ENCODE assay signal across 8 cellular contexts in the genomic region with DNA sequence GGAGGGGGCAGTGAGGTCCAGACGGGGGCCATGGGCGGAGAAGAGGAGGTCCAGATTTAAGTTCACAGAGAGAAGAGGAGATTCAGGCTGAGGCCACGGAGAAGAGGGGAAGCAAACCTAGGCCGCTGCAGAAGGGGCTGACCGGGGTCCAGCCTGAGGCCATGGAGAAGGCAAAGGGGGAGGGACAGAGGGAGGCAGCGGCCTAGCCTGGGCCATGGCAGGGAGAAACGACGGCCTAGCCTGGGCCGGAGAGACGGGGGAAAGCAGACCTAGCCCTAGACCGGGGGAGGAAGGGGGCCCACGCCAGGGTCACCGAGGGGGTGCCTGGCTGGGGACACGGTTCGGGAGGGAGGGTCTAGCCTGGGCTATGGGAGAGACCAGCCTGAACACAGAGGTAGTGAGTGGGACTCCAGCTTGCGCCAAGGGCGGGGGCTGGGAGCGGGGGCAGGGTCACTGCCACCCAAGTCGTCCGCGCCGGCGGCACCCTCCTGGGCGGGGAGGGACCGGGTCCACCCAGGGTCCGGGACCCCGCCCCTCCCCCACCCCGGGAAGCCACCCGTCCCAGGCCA. TPM values are rescaled to one million over a fixed set of nuclear protein-coding genes. Genes with fewer than 3 reads are reported as not detected.
A peak's percentile ranks its signal among the peaks of the same experiment; 100 is the strongest.
DNase-seq lines count a peak whose midpoint lies in the region; ATAC-seq, FAIRE-seq and TF ChIP-seq lines count a peak whose summit lies in the region.

No MANE protein-coding gene starts in this region.

- H2BK120ac ChIP-seq in IMR-90 (ENCODE audit: low read depth, low read length), result peak overlapping the region; percentile 54

- peak overlapping the region; percentile 96 for H3K4ac ChIP-seq in IMR-90 (ENCODE audit: low read depth, low read length)

- H3K4me2 ChIP-seq in IMR-90 (ENCODE audit: low read depth, low read length), result peak overlapping the region; percentile 93
- peak overlapping the region; percentile 94 for H3K4me2 ChIP-seq in smooth muscle cell

- ATAC-seq in GM21528 (IDR thresholded peaks at IDR 0.05; ENCODE audit: low FRiP score, unreplicated experiment) (peak; percentile 12), IMR-90 (ENCODE audit: low read depth) (peak; percentile 24)

- WGBS in IMR-90 (ENCODE audit: extremely low coverage in 2 of 2, insufficient read length in 1 of 2), 2 experiments, result 0% methylated on average over 2 of the region's 29 CpGs; no CpG with 5 or more reads in 1 of the 2 experiments
- 0% methylated on average over 10 of the region's 29 CpGs for whole genome bisulfite sequencing in smooth muscle cell (ENCODE audit: low lambda C conversion rate)

- H4K8ac ChIP-seq in IMR-90 (ENCODE audit: low read depth in 2 of 2, low read length in 2 of 2), result peak overlapping the region; percentile 74 to 86

- H3K14ac ChIP-seq in IMR-90 (replicated peaks; ENCODE audit: low read depth, low read length), result peak overlapping the region; percentile 95

- H3F3A ChIP-seq in smooth muscle cell (ENCODE audit: low read depth), result peaks cover 4% of the 10 kb centered on the region

- H3K36me3 ChIP-seq in IMR-90 (ENCODE audit: control insufficient read depth, insufficient read depth, low read length) (peaks cover 15% of the 10 kb centered on the region), smooth muscle cell (ENCODE audit: low read depth) (no peaks in the 10 kb centered on the region)

- no peak for TF ChIP-seq CTCF in IMR-90 (conservative IDR thresholded peaks at IDR 0.05; ENCODE audit: low read depth, low read length)
- TF ChIP-seq CTCF in smooth muscle cell (IDR thresholded peaks at IDR 0.05; ENCODE audit: borderline replicate concordance, insufficient read depth, poor library complexity, severe bottlenecking), result no peak

- H3K27ac ChIP-seq in IMR-90 (ENCODE audit: insufficient read depth, low read length), result peak overlapping the region; percentile 99
- peak overlapping the region; percentile 86 for H3K27ac ChIP-seq in angular gyrus (ENCODE audit: low read depth, low read length)
- H3K27ac ChIP-seq in smooth muscle cell (ENCODE audit: low read depth), result peak overlapping the region; percentile 88

- H2AK9ac ChIP-seq in IMR-90 (replicated peaks; ENCODE audit: low read depth, low read length, poor library complexity), result peak overlapping the region; percentile 96

- peak overlapping the region; percentile 85 for H2AK5ac ChIP-seq in IMR-90 (ENCODE audit: low read depth, low read length)

- no peak overlapping the region for H2BK20ac ChIP-seq in IMR-90 (ENCODE audit: low read depth, low read length)

- H4K5ac ChIP-seq in IMR-90 (ENCODE audit: low read depth, low read length), result peak overlapping the region; percentile 98

- H3K79me1 ChIP-seq in IMR-90 (ENCODE audit: low read depth in 1 of 2, low read length in 2 of 2), result peaks cover 7 to 63% of the 10 kb centered on the region in 2 experiments

- in situ Hi-C loops in IMR-90 (cut with MboI; ENCODE audit: low sequenced_read_pairs), result loop anchor here (10.0 kb wide), 1 partner anchor 160 kb away; a partner anchor contains a TSS

- TF ChIP-seq RAD21 in IMR-90 (IDR thresholded peaks at IDR 0.05; ENCODE audit: low read length), result no peak; the same call in 1 of the 2 replicates

- intact Hi-C loops in IMR-90 (cut with micrococcal nuclease), result loop anchor here (1.0 to 2.0 kb wide), 4 partner anchors 87 to 160 kb away; a partner anchor contains a TSS

- H3K9ac ChIP-seq in IMR-90 (ENCODE audit: low read depth, low read length) (peak overlapping the region; percentile 97), smooth muscle cell (ENCODE audit: low read depth) (peak overlapping the region; percentile 96)

- peak overlapping the region; percentile 92 for H4K91ac ChIP-seq in IMR-90 (ENCODE audit: insufficient read depth, low read depth, low read length)

- no peak overlapping the region for H2BK15ac ChIP-seq in IMR-90 (ENCODE audit: low read depth, low read length)

- peaks cover 36% of the 10 kb centered on the region for H3K9me1 ChIP-seq in IMR-90 (ENCODE audit: insufficient read depth, low read length)

- no peak for TF ChIP-seq POLR2A in IMR-90 (IDR thresholded peaks at IDR 0.05; ENCODE audit: low read depth, low read length)

- CTCF ChIA-PET in IMR-90 (lab: Yijun Ruan, JAX), result interaction anchor here (1.6 kb wide), 1 partner anchor 169 kb away, joined by 4 read pairs; no protein-coding TSS in a partner anchor

- H2AFZ ChIP-seq in IMR-90 (replicated peaks; ENCODE audit: low read length, poor library complexity), result peak overlapping the region; percentile 75
- H2AFZ ChIP-seq in smooth muscle cell (ENCODE audit: low read depth), result no peak overlapping the region

- H3K9me3 ChIP-seq in IMR-90 (ENCODE audit: control insufficient read depth, insufficient read depth, low read length) (no peaks in the 10 kb centered on the region), iPS-18c (ENCODE audit: control insufficient read depth, insufficient read depth, low read length) (no peaks in the 10 kb centered on the region), smooth muscle cell (replicated peaks; ENCODE audit: low read depth) (no peaks in the 10 kb centered on the region)

- peak overlapping the region; percentile 93 for H3K23ac ChIP-seq in IMR-90 (ENCODE audit: low read depth, low read length)

- peak overlapping the region; percentile 90 for H2BK5ac ChIP-seq in IMR-90 (ENCODE audit: low read depth, low read length, poor library complexity, severe bottlenecking)

- peaks cover 52% of the 10 kb centered on the region for H4K20me1 ChIP-seq in IMR-90 (ENCODE audit: insufficient read depth, low read length)
- peaks cover 51% of the 10 kb centered on the region for H4K20me1 ChIP-seq in smooth muscle cell (ENCODE audit: low read depth)

- dilution Hi-C loops in IMR-90 (cut with HindIII; ENCODE audit: low sequenced_read_pairs, unreplicated experiment), result no loop called here

- no peaks in the 10 kb centered on the region for H3K27me3 ChIP-seq in IMR-90 (ENCODE audit: control insufficient read depth, insufficient read depth, low read length)
- no peaks in the 10 kb centered on the region for H3K27me3 ChIP-seq in smooth muscle cell (ENCODE audit: low read depth)

- no peak for FAIRE-seq in RCC 7860 (lab: Jason Lieb, UNC)

- H3K56ac ChIP-seq in IMR-90 (ENCODE audit: extremely low read depth, insufficient read depth, low read length), result peak overlapping the region; percentile 86

- DNase-seq in DMS53 treated with DMSO at 0.1 percent for 48 hours (lab: John Stamatoyannopoulos, UW; ENCODE audit: unreplicated experiment) (peak; percentile 16), IMR-90 (no peak), smooth muscle cell (lab: John Stamatoyannopoulos, UW; ENCODE audit: unreplicated experiment) (no peak), RCC 7860 (ENCODE audit: low spot score) (no peak)
- no peak for DNase-seq in effector CD4-positive, alpha-beta T cell

- H3K4me1 ChIP-seq in IMR-90 (ENCODE audit: control insufficient read depth, insufficient read depth, low read length) (peaks cover 31% of the 10 kb centered on the region), smooth muscle cell (ENCODE audit: low read depth) (peaks cover 10% of the 10 kb centered on the region)

- H3K18ac ChIP-seq in IMR-90 (ENCODE audit: low read depth, low read length), result peak overlapping the region; percentile 95; the same call in 1 of the 2 replicates

- BruUV-seq in IMR-90 (replicated peaks; lab: Mats Ljungman, UMichigan), result TSS peak; percentile 37

- peak overlapping the region; percentile 99 for H3K4me3 ChIP-seq in IMR-90 (ENCODE audit: insufficient read depth, low read depth, low read length)
- peak overlapping the region; percentile 95 for H3K4me3 ChIP-seq in iPS-18c (ENCODE audit: insufficient read depth, low read depth, low read length)
- peak overlapping the region; percentile 99 for H3K4me3 ChIP-seq in smooth muscle cell

- POLR2A ChIA-PET in IMR-90 (lab: Charles Lee; ENCODE audit: unreplicated experiment), result interaction anchor here (0.6 kb wide), 1 partner anchor 212 kb away, joined by 4 read pairs; no protein-coding TSS in a partner anchor

- peaks cover 54% of the 10 kb centered on the region for H3K79me2 ChIP-seq in smooth muscle cell (ENCODE audit: low read depth)

TF ChIP-seq in IMR-90, 13 proteins besides CTCF, POLR2A, EP300 and RAD21:
- no peak for TF ChIP-seq SMC3 (IDR thresholded peaks at IDR 0.05; ENCODE audit: low read depth, low read length)
- TF ChIP-seq MXI1 (IDR thresholded peaks at IDR 0.05; ENCODE audit: borderline replicate concordance, low read depth, low read length), result no peak
- no peak for TF ChIP-seq FOS (IDR thresholded peaks at IDR 0.05; ENCODE audit: low read depth, low read length)
- TF ChIP-seq, protein P1, sequence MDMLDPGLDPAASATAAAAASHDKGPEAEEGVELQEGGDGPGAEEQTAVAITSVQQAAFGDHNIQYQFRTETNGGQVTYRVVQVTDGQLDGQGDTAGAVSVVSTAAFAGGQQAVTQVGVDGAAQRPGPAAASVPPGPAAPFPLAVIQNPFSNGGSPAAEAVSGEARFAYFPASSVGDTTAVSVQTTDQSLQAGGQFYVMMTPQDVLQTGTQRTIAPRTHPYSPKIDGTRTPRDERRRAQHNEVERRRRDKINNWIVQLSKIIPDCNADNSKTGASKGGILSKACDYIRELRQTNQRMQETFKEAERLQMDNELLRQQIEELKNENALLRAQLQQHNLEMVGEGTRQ (IDR thresholded peaks at IDR 0.05; ENCODE audit: low read depth, low read length), result no peak
- no peak for TF ChIP-seq CHD1 (IDR thresholded peaks at IDR 0.05; ENCODE audit: low read depth, low read length)
- TF ChIP-seq CEBPB (IDR thresholded peaks at IDR 0.05; ENCODE audit: low read depth, low read length), result no peak

RNA-seq across cellular contexts. Expression of a gene that starts 0.5 kb away (rescaled TPM):
- total RNA-seq in IMR-90 (2012; rRNA removed) (180 and 216 TPM in 2 replicates), smooth muscle cell (205 and 209 TPM in 2 replicates)
- polyA plus RNA-seq in IMR-90 (2012; rRNA removed) (271 and 304 TPM in 2 replicates), smooth muscle cell (405 TPM in 2 replicates)
- polyA plus RNA-seq in IMR-90 (2012; cell fraction: cytosol; rRNA removed), result 189 and 234 TPM in 2 replicates
- 74.4 and 139 TPM in 2 replicates for polyA plus RNA-seq in IMR-90 (2012; cell fraction: nucleus; rRNA removed; ENCODE audit: low replicate concordance)
